In genomic region chr3:192917258-192917507, GRCh38 we compare ENCODE assay signal across 8 cellular contexts. TPM values are rescaled to one million over a fixed set of nuclear protein-coding genes. Genes with fewer than 3 reads are reported as not detected.
DNase-seq lines count a peak whose midpoint lies in the region; ATAC-seq and TF ChIP-seq lines count a peak whose summit lies in the region.

No MANE protein-coding gene starts in this region.

- no peaks in the 10 kb centered on the region for H3K27me3 ChIP-seq in fibroblast of lung (ENCODE audit: control insufficient read depth, insufficient read depth, low read length)
- no peaks in the 10 kb centered on the region for H3K27me3 ChIP-seq in gastrocnemius medialis

- POLR2A ChIA-PET in activated B cell treated with CpG ODN at 0.5 μM for 24 hours (lab: Charles Lee): no interaction called here

- peak; percentile 19 for ATAC-seq in HG02588 (IDR thresholded peaks at IDR 0.05; ENCODE audit: unreplicated experiment)
- no peak for ATAC-seq in activated B cell treated with CpG ODN at 0.5 μM for 24 hours (ENCODE audit: low read depth)
- no peak for ATAC-seq in gastrocnemius medialis

- H3K4me3 ChIP-seq in GM08714 (ENCODE audit: low read length) (peak overlapping the region; percentile 85), fibroblast of lung (replicated peaks in 1 of 4; ENCODE audit: control extremely low read depth in 1 of 4, insufficient read depth in 1 of 4, low read depth in 3 of 4, low read length in 4 of 4) (peak overlapping the region; percentile 86 to 97 (median 92)), gastrocnemius medialis (peak overlapping the region; percentile 74 to 92 (median 82))

- H3K9me3 Mint-ChIP-seq in activated B cell treated with CpG ODN at 0.5 μM for 24 hours: no peaks in the 10 kb centered on the region

- H3K9me3 ChIP-seq in fibroblast of lung (ENCODE audit: control insufficient read depth, insufficient read depth, low read depth, low read length) (no peaks in the 10 kb centered on the region), gastrocnemius medialis (no peaks in the 10 kb centered on the region)

- H3K4me1 ChIP-seq in fibroblast of lung (ENCODE audit: control insufficient read depth, extremely low read depth, insufficient read depth, low read length): no peaks in the 10 kb centered on the region
- H3K4me1 ChIP-seq in gastrocnemius medialis: peaks cover 11 to 24% of the 10 kb centered on the region in 2 donors

- in situ Hi-C loops in gastrocnemius medialis (cut with MboI; ENCODE audit: low sequenced_read_pairs in 4 of 4): loop anchor here in 1 of 4 donors (25.0 kb wide), 1 partner anchor 670 kb away; the partner anchor contains the start of gene OPA1

- intact Hi-C loops in activated B cell treated with CpG ODN at 0.5 μM for 24 hours (cut with micrococcal nuclease): loop anchor here (5.0 kb wide), 1 partner anchor 100 kb away; no protein-coding TSS in a partner anchor
- intact Hi-C loops in gastrocnemius medialis (cut with DNase I; ENCODE audit: low total_unique reads): loop anchor here (1.0 to 5.0 kb wide), 4 partner anchors 100 to 1220 kb away; partner anchors contain the start of genes HES1, OPA1 and PLAAT1

- peak overlapping the region; percentile 78 for H3K4me2 ChIP-seq in fibroblast of lung (ENCODE audit: extremely low read depth, insufficient read depth, low read length)

- H3K36me3 ChIP-seq in fibroblast of lung (ENCODE audit: control insufficient read depth, insufficient read depth, low read length) (no peaks in the 10 kb centered on the region), gastrocnemius medialis (no peaks in the 10 kb centered on the region)

- H2AFZ ChIP-seq in fibroblast of lung (ENCODE audit: low read length): peak overlapping the region; percentile 90

- H3K27me3 Mint-ChIP-seq in activated B cell treated with CpG ODN at 0.5 μM for 24 hours: peaks cover 66% of the 10 kb centered on the region

- peaks cover 46% of the 10 kb centered on the region for H3K79me2 ChIP-seq in fibroblast of lung (ENCODE audit: control insufficient read depth, insufficient read depth, low read length)

- H4K20me1 ChIP-seq in fibroblast of lung (ENCODE audit: control insufficient read depth, extremely low read depth, insufficient read depth, low read length): no peaks in the 10 kb centered on the region

- H3K27ac Mint-ChIP-seq in activated B cell treated with CpG ODN at 0.5 μM for 24 hours: no peak overlapping the region

- peak overlapping the region; percentile 73 for H3K4me3 Mint-ChIP-seq in activated B cell treated with CpG ODN at 0.5 μM for 24 hours

- H3K36me3 Mint-ChIP-seq in activated B cell treated with CpG ODN at 0.5 μM for 24 hours (ENCODE audit: low read depth): no peaks in the 10 kb centered on the region

- H3K9ac ChIP-seq in fibroblast of lung (ENCODE audit: insufficient read depth, low read length): peak overlapping the region; percentile 88

- H3K27ac ChIP-seq in fibroblast of lung (ENCODE audit: insufficient read depth, low read length) (peak overlapping the region; percentile 91), gastrocnemius medialis (peak overlapping the region; percentile 88 to 94 (median 90))

- peak in 1 of 2 donors; percentile 47 for TF ChIP-seq POLR2A in gastrocnemius medialis (IDR thresholded peaks at IDR 0.05)

- no peak for TF ChIP-seq CTCF in activated B cell treated with CpG ODN at 0.5 μM for 24 hours (IDR thresholded peaks at IDR 0.05)
- no peak for TF ChIP-seq CTCF in fibroblast of lung (conservative IDR thresholded peaks at IDR 0.05 in 1 of 2, IDR thresholded peaks at IDR 0.05 in 1 of 2; ENCODE audit: low read depth in 1 of 2, low read length in 2 of 2)
- no peak for TF ChIP-seq CTCF in gastrocnemius medialis (IDR thresholded peaks at IDR 0.05 in 4 of 5, conservative IDR thresholded peaks at IDR 0.05 in 1 of 5)

- H3K4me1 Mint-ChIP-seq in activated B cell treated with CpG ODN at 0.5 μM for 24 hours: peaks cover 21% of the 10 kb centered on the region

- CTCF ChIA-PET in activated B cell treated with CpG ODN at 0.5 μM for 24 hours (lab: Charles Lee): no interaction called here

- DNase-seq in activated B cell treated with CpG ODN at 0.5 μM for 24 hours (no peak), fibroblast of lung (ENCODE audit: low read depth in 2 of 2) (no peak), gastrocnemius medialis (no peak), DMS 273 (lab: John Stamatoyannopoulos, UW; ENCODE audit: unreplicated experiment) (no peak), SIG-M5 treated with dmso at 0.1 percent for 504 hours (lab: John Stamatoyannopoulos, UW; ENCODE audit: unreplicated experiment) (no peak)
- DNase-seq in stimulated activated CD4-positive, alpha-beta T cell treated with anti-CD3 and anti-CD28 coated beads, Interleukin-12 subunit alpha, Interleukin-12 subunit beta, amount 100 ng/mL, for 4 hours: no peak

RNA-seq across cellular contexts. Expression of gene MB21D2, which starts 0.5 kb away (rescaled TPM):
- total RNA-seq in activated B cell treated with CpG ODN at 0.5 μM for 24 hours: 0.09 and 0.15 TPM in 2 replicates
- 3.5 and 3.6 TPM in 2 replicates for total RNA-seq in fibroblast of lung
- polyA plus RNA-seq in fibroblast of lung: 11.2 and 11.4 TPM in 2 replicates
- 7.5 and 8.7 TPM in 2 replicates for polyA plus RNA-seq in fibroblast of lung (2012)
- 23.7 and 26.6 TPM in 2 replicates for polyA minus RNA-seq in fibroblast of lung (ENCODE audit: low replicate concordance)
- total RNA-seq in gastrocnemius medialis: 1 to 10 TPM; 1.5 to 3.8 (median 2.7) TPM
